9 cellular contexts compared by ENCODE assay signal in the genomic region with DNA sequence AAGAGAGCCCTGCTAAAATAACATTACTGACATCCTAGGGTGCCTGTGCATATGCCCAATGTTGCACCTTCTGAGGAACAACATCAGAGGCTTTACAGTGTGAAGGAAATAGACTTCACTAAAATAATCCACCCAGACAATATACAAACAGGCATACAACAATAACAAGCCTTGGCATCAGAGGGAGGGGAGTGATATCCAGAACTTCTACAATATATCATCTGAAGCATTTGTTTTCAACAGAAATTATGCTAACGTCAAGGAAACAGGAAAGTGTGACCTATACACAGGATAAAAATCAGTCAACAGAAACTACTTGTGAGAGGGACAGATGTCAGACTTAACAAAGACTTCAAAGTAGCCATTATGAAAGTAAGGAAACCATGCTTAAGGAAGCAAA.
"Had no signal": no experiment of that assay in that cellular context is flagged by ENCODE, and none has a peak within 500 bp of the region (broad histone marks: within the 10 kb centered on the region; RNA-seq: fewer than 3 reads in every experiment).

No MANE protein-coding gene starts in this region.

- H3K9ac ChIP-seq: GM23248, KMS-11 had no signal

- H3K9me3 Mint-ChIP-seq: HFFc6 had no signal

- H3K27ac ChIP-seq: GM23248, HL-60, KMS-11 had no signal

- H3K36me3 Mint-ChIP-seq: IgD-negative memory B cell had no signal

- H3K4me1 ChIP-seq: HAP-1 had no signal

- H3K4me3 ChIP-seq: GM23248, HAP-1 had no signal

- H3K4me3 Mint-ChIP-seq: HFFc6, IgD-negative memory B cell had no signal

- H3K4me1 Mint-ChIP-seq: IgD-negative memory B cell had no signal

- H3K9me3 ChIP-seq: HAP-1 had no signal

- H3K36me3 ChIP-seq: HAP-1 had no signal

- H2AFZ ChIP-seq: GM23248 had no signal

- H3K4me2 ChIP-seq: KMS-11 had no signal

- DNase-seq: GM23248, GOT3, H7, HFFc6, KBM-7 had no signal

- H3K27ac Mint-ChIP-seq: HFFc6, IgD-negative memory B cell had no signal
